Comparison of ENCODE assay signal across 1 cellular context in the genomic region with DNA sequence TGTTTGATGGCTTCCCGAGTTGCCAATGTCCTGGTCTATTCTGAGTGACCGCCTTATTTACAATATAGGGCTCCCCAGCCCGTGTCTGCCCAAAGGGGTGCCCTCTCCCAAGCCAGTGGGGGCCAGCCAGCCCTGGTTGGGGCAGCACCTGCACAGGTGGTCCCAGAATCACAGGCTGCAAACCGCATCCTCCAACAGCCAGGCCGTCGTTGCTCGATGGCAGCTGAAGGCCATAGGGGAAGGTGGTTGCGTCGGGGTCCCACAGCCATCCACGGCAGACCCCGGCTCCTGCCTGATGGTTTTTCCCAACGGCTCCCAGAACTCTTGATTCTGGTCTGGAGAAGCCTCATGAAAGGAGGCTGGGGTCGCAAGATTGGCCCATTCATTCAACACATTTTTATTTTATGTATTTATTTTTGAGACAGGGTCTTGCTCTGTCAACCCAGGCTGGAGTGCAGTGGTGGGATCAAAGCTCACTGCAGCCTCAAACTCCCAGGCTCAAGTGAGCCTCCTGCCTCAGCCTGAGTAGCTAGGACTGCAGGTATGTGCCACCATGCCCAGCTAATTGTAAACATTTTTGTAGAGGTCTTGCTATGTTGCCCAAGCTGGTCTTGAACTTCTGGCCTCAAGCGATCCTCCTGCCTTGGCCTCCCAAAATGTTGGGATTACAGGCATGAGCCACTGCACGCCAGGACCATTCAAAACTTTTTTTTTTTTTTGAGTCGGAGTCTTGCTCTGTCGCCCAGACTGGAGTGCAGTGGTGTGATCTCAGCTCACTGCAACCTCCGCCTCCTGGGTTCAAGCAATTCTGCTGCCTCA.
TF ChIP-seq lines count a peak whose summit lies in the region.

No MANE protein-coding gene starts in this region.

TF ChIP-seq in K562, 482 proteins besides CTCF, POLR2A, EP300 and RAD21 (continued from another document):
- TF ChIP-seq, protein P1, sequence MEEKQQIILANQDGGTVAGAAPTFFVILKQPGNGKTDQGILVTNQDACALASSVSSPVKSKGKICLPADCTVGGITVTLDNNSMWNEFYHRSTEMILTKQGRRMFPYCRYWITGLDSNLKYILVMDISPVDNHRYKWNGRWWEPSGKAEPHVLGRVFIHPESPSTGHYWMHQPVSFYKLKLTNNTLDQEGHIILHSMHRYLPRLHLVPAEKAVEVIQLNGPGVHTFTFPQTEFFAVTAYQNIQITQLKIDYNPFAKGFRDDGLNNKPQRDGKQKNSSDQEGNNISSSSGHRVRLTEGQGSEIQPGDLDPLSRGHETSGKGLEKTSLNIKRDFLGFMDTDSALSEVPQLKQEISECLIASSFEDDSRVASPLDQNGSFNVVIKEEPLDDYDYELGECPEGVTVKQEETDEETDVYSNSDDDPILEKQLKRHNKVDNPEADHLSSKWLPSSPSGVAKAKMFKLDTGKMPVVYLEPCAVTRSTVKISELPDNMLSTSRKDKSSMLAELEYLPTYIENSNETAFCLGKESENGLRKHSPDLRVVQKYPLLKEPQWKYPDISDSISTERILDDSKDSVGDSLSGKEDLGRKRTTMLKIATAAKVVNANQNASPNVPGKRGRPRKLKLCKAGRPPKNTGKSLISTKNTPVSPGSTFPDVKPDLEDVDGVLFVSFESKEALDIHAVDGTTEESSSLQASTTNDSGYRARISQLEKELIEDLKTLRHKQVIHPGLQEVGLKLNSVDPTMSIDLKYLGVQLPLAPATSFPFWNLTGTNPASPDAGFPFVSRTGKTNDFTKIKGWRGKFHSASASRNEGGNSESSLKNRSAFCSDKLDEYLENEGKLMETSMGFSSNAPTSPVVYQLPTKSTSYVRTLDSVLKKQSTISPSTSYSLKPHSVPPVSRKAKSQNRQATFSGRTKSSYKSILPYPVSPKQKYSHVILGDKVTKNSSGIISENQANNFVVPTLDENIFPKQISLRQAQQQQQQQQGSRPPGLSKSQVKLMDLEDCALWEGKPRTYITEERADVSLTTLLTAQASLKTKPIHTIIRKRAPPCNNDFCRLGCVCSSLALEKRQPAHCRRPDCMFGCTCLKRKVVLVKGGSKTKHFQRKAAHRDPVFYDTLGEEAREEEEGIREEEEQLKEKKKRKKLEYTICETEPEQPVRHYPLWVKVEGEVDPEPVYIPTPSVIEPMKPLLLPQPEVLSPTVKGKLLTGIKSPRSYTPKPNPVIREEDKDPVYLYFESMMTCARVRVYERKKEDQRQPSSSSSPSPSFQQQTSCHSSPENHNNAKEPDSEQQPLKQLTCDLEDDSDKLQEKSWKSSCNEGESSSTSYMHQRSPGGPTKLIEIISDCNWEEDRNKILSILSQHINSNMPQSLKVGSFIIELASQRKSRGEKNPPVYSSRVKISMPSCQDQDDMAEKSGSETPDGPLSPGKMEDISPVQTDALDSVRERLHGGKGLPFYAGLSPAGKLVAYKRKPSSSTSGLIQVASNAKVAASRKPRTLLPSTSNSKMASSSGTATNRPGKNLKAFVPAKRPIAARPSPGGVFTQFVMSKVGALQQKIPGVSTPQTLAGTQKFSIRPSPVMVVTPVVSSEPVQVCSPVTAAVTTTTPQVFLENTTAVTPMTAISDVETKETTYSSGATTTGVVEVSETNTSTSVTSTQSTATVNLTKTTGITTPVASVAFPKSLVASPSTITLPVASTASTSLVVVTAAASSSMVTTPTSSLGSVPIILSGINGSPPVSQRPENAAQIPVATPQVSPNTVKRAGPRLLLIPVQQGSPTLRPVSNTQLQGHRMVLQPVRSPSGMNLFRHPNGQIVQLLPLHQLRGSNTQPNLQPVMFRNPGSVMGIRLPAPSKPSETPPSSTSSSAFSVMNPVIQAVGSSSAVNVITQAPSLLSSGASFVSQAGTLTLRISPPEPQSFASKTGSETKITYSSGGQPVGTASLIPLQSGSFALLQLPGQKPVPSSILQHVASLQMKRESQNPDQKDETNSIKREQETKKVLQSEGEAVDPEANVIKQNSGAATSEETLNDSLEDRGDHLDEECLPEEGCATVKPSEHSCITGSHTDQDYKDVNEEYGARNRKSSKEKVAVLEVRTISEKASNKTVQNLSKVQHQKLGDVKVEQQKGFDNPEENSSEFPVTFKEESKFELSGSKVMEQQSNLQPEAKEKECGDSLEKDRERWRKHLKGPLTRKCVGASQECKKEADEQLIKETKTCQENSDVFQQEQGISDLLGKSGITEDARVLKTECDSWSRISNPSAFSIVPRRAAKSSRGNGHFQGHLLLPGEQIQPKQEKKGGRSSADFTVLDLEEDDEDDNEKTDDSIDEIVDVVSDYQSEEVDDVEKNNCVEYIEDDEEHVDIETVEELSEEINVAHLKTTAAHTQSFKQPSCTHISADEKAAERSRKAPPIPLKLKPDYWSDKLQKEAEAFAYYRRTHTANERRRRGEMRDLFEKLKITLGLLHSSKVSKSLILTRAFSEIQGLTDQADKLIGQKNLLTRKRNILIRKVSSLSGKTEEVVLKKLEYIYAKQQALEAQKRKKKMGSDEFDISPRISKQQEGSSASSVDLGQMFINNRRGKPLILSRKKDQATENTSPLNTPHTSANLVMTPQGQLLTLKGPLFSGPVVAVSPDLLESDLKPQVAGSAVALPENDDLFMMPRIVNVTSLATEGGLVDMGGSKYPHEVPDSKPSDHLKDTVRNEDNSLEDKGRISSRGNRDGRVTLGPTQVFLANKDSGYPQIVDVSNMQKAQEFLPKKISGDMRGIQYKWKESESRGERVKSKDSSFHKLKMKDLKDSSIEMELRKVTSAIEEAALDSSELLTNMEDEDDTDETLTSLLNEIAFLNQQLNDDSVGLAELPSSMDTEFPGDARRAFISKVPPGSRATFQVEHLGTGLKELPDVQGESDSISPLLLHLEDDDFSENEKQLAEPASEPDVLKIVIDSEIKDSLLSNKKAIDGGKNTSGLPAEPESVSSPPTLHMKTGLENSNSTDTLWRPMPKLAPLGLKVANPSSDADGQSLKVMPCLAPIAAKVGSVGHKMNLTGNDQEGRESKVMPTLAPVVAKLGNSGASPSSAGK (IDR thresholded peaks at IDR 0.05), result peak; percentile 53
- TF ChIP-seq L3MBTL2 (IDR thresholded peaks at IDR 0.05), result peak; percentile 55
- TF ChIP-seq, protein P2, sequence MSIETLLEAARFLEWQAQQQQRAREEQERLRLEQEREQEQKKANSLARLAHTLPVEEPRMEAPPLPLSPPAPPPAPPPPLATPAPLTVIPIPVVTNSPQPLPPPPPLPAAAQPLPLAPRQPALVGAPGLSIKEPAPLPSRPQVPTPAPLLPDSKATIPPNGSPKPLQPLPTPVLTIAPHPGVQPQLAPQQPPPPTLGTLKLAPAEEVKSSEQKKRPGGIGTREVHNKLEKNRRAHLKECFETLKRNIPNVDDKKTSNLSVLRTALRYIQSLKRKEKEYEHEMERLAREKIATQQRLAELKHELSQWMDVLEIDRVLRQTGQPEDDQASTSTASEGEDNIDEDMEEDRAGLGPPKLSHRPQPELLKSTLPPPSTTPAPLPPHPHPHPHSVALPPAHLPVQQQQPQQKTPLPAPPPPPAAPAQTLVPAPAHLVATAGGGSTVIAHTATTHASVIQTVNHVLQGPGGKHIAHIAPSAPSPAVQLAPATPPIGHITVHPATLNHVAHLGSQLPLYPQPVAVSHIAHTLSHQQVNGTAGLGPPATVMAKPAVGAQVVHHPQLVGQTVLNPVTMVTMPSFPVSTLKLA (conservative IDR thresholded peaks at IDR 0.05), result 0 out of 4 replicates have a peak, but pooled peaks of 1 of the 2 experiments have one; percentile 2
- 0 out of 2 replicates have a peak, but pooled peaks have one; percentile 7 for TF ChIP-seq FOSL1 (tag; conservative IDR thresholded peaks at IDR 0.05)
- TF ChIP-seq, protein P3, sequence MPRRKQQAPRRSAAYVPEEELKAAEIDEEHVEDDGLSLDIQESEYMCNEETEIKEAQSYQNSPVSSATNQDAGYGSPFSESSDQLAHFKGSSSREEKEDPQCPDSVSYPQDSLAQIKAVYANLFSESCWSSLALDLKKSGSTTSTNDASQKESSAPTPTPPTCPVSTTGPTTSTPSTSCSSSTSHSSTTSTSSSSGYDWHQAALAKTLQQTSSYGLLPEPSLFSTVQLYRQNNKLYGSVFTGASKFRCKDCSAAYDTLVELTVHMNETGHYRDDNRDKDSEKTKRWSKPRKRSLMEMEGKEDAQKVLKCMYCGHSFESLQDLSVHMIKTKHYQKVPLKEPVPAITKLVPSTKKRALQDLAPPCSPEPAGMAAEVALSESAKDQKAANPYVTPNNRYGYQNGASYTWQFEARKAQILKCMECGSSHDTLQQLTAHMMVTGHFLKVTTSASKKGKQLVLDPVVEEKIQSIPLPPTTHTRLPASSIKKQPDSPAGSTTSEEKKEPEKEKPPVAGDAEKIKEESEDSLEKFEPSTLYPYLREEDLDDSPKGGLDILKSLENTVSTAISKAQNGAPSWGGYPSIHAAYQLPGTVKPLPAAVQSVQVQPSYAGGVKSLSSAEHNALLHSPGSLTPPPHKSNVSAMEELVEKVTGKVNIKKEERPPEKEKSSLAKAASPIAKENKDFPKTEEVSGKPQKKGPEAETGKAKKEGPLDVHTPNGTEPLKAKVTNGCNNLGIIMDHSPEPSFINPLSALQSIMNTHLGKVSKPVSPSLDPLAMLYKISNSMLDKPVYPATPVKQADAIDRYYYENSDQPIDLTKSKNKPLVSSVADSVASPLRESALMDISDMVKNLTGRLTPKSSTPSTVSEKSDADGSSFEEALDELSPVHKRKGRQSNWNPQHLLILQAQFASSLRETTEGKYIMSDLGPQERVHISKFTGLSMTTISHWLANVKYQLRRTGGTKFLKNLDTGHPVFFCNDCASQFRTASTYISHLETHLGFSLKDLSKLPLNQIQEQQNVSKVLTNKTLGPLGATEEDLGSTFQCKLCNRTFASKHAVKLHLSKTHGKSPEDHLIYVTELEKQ (CRISPR knock-in tag; IDR thresholded peaks at IDR 0.05), result no peak
TF ChIP-seq in K562: peak in this region for 17.
